Comparison of ENCODE assay signal across 14 cellular contexts in the genomic region with DNA sequence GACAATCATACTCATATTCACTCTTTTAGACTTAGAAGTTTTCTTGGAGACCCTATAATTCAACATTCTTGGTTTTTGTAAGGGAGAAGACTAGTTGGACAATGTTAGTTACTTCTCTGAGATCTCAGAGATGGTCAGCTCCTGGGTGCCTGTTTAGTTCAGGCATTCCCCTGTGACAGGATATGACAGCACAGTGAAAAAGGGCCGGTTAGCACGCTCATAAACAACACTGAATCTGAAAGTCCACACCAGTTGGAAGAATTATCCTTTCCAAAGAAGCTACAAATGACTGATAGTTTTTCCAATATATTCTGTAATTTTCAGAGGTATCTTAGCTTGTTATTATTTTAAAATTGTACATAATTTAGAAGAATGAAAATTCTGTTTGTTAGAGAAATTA.
DNase-seq lines count a peak whose midpoint lies in the region; ATAC-seq and TF ChIP-seq lines count a peak whose summit lies in the region.
"Had no signal": no experiment of that assay in that cellular context is flagged by ENCODE, and none has a peak within 500 bp of the region (broad histone marks: within the 10 kb centered on the region; RNA-seq: fewer than 3 reads in every experiment).

No MANE protein-coding gene starts in this region.

- peaks cover 0 to 6% of the 10 kb centered on the region in 2 donors for H3K9me3 Mint-ChIP-seq in effector memory CD8-positive, alpha-beta T cell
- H3K9me3 Mint-ChIP-seq: CD4-positive, alpha-beta T cell had no signal

- DNase-seq in GM13977 (ENCODE audit: low spot score) (peak; percentile 7), GM20000 (ENCODE audit: low spot score) (peak; percentile 8), NCI-H82 (lab: John Stamatoyannopoulos, UW) (no peak)
- no peak for DNase-seq in stimulated activated CD4-positive, alpha-beta T cell treated with anti-CD3 and anti-CD28 coated beads, Interleukin-4, amount 100 ng/mL, for 4 hours
- DNase-seq in effector memory CD8-positive, alpha-beta T cell, result no peak
- DNase-seq: C1 segment of cervical spinal cord; Calu3; CD4-positive, alpha-beta T cell; DMS 273 treated with DMSO at 0.1 percent for 48 hours; GM23248 had no signal

- H3K27ac Mint-ChIP-seq in effector memory CD8-positive, alpha-beta T cell, result no peak overlapping the region
- H3K27ac Mint-ChIP-seq: B cell; CD4-positive, alpha-beta T cell had no signal

- peaks cover 4% of the 10 kb centered on the region for H3K36me3 Mint-ChIP-seq in effector memory CD8-positive, alpha-beta T cell (ENCODE audit: insufficient read depth)

- in situ Hi-C loops in GM13977 (cut with MboI; ENCODE audit: low pct_unique_long_range_greater_than_20kb, low sequenced_read_pairs, unreplicated experiment), result no loop called here

- no peaks in the 10 kb centered on the region for H3K4me1 Mint-ChIP-seq in effector memory CD8-positive, alpha-beta T cell (ENCODE audit: low read depth in 2 of 2)
- H3K4me1 Mint-ChIP-seq: B cell had no signal

- TF ChIP-seq CTCF in GM13977 (IDR thresholded peaks at IDR 0.05; ENCODE audit: extremely low read depth, insufficient read depth, missing control alignments) (no peak), GM20000 (IDR thresholded peaks at IDR 0.05; ENCODE audit: extremely low read depth, missing control alignments) (no peak)

- H3K4me3 Mint-ChIP-seq in effector memory CD8-positive, alpha-beta T cell, result no peak overlapping the region
- H3K4me3 Mint-ChIP-seq: B cell; CD4-positive, alpha-beta T cell had no signal

- peaks cover 6 to 14% of the 10 kb centered on the region in 2 donors for H3K27me3 Mint-ChIP-seq in effector memory CD8-positive, alpha-beta T cell
- H3K27me3 Mint-ChIP-seq: B cell had no signal

- peak; percentile 69 for ATAC-seq in HG03432 (IDR thresholded peaks at IDR 0.05; ENCODE audit: unreplicated experiment)
- ATAC-seq in effector memory CD8-positive, alpha-beta T cell (replicated peaks), result no peak
- no peak for ATAC-seq in HG02642 (IDR thresholded peaks at IDR 0.05; ENCODE audit: poor library complexity, unreplicated experiment)
- ATAC-seq: HCT116 had no signal

Comparison
In these comparisons a context has a peak if more than half of its experiments do, and no peak if none do; other contexts are left out.
1. DNase-seq: peak in GM13977 (single experiment) and GM20000 (single experiment); none in stimulated activated CD4-positive, alpha-beta T cell treated with anti-CD3 and anti-CD28 coated beads, Interleukin-4, amount 100 ng/mL, for 4 hours (0 of 2), effector memory CD8-positive, alpha-beta T cell (0 of 3) and NCI-H82 (single experiment).